In the genomic region with DNA sequence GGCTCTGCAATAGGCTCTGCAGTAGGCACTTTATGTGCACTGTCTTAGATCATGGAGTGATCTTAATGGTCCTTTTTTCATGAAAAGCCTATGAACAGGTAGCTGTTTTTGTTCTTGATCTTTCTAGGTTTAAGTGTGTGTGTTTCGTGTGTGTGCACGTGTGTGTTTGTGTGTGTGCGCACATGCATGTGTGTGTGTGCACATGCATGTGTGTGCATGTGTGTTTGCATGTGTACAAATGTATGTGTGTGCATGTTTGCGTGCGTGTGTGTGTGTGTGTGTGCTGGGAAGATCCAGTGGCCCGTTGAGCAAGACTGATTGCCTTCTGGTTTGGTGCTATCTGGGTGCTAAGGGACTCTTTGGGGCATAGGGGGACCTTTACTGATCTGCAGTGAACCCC, we compare ENCODE assay signal across 23 cellular contexts.
"Had no signal": no experiment of that assay in that cellular context is flagged by ENCODE, and none has a peak within 500 bp of the region (broad histone marks: within the 10 kb centered on the region; RNA-seq: fewer than 3 reads in every experiment).

No MANE protein-coding gene starts in this region.

- H3K9me3 ChIP-seq: gastrocnemius medialis, thyroid gland had no signal

- H3K4me3 ChIP-seq: dorsolateral prefrontal cortex, esophagus muscularis mucosa, gastrocnemius medialis, heart right ventricle, lung, smooth muscle cell, suprapubic skin, thyroid gland, upper lobe of right lung had no signal

- DNase-seq: central memory CD4-positive, alpha-beta T cell; cortex of kidney; effector memory CD4-positive, alpha-beta T cell; gastrocnemius medialis; heart right ventricle; left cardiac atrium; left ventricle myocardium superior; mesendoderm; naive thymus-derived CD4-positive, alpha-beta T cell; nephron progenitor cell; stimulated activated CD4-positive, alpha-beta T cell treated with anti-CD3 and anti-CD28 coated beads, Interleukin-2, amount 100 ng/mL, for 48 hours; stimulated activated CD8-positive, alpha-beta memory T cell treated with anti-CD3 and anti-CD28 coated beads, Interleukin-4, amount 100 ng/mL, for 48 hours; stimulated activated naive CD8-positive, alpha-beta T cell treated with anti-CD3 and anti-CD28 coated beads, Interleukin-15, Interleukin-2, amounts not matched to agents 100 U/mL and 50 U/mL, for 24 hours; thyroid gland had no signal

- H3K36me3 ChIP-seq: esophagus muscularis mucosa, gastrocnemius medialis, heart right ventricle, suprapubic skin, thyroid gland, upper lobe of right lung had no signal

- H3K4me1 Mint-ChIP-seq: nephron progenitor cell; stimulated activated effector memory CD8-positive, alpha-beta T cell treated with anti-CD3 and anti-CD28 coated beads, Interleukin-12 subunit alpha, Interleukin-12 subunit beta, amount 100 ng/mL, for 72 hours had no signal

- H3K4me3 Mint-ChIP-seq: naive thymus-derived CD4-positive, alpha-beta T cell; nephron progenitor cell; stimulated activated effector memory CD8-positive, alpha-beta T cell treated with anti-CD3 and anti-CD28 coated beads, Interleukin-12 subunit alpha, Interleukin-12 subunit beta, amount 100 ng/mL, for 72 hours had no signal

- H3K27ac ChIP-seq: dorsolateral prefrontal cortex, epithelial cell of prostate, esophagus muscularis mucosa, gastrocnemius medialis, heart right ventricle, suprapubic skin, thyroid gland, upper lobe of right lung had no signal

- H3K27me3 ChIP-seq: esophagus muscularis mucosa, gastrocnemius medialis, suprapubic skin, thyroid gland, upper lobe of right lung had no signal

- FAIRE-seq: keratinocyte had no signal

- H3K36me3 Mint-ChIP-seq: naive thymus-derived CD4-positive, alpha-beta T cell; stimulated activated effector memory CD8-positive, alpha-beta T cell treated with anti-CD3 and anti-CD28 coated beads, Interleukin-12 subunit alpha, Interleukin-12 subunit beta, amount 100 ng/mL, for 72 hours had no signal

- H3K4me2 ChIP-seq: smooth muscle cell had no signal

- ATAC-seq: gastrocnemius medialis; heart right ventricle; left cardiac atrium; left ventricle myocardium superior; naive thymus-derived CD4-positive, alpha-beta T cell; stimulated activated effector memory CD8-positive, alpha-beta T cell treated with anti-CD3 and anti-CD28 coated beads, Interleukin-12 subunit alpha, Interleukin-12 subunit beta, amount 100 ng/mL, for 72 hours; stimulated activated naive CD8-positive, alpha-beta T cell treated with anti-CD3 and anti-CD28 coated beads, Interleukin-15, Interleukin-2, amounts not matched to agents 100 U/mL and 50 U/mL, for 24 hours; upper lobe of right lung had no signal

- H3K4me1 ChIP-seq: esophagus muscularis mucosa, gastrocnemius medialis, heart right ventricle, suprapubic skin, thyroid gland, upper lobe of right lung had no signal

- H3K27ac Mint-ChIP-seq: naive thymus-derived CD4-positive, alpha-beta T cell; nephron progenitor cell; stimulated activated effector memory CD8-positive, alpha-beta T cell treated with anti-CD3 and anti-CD28 coated beads, Interleukin-12 subunit alpha, Interleukin-12 subunit beta, amount 100 ng/mL, for 72 hours had no signal
